Comparison of ENCODE assay signal across 26 cellular contexts in genomic region chr10:22833353-22833752, GRCh38.
"Had no signal": no experiment of that assay in that cellular context is flagged by ENCODE, and none has a peak within 500 bp of the region (broad histone marks: within the 10 kb centered on the region; RNA-seq: fewer than 3 reads in every experiment).

No MANE protein-coding gene starts in this region.

- H3K27ac ChIP-seq: gastroesophageal sphincter, hepatocyte, thyroid gland, upper lobe of left lung, vagina, WERI-Rb-1 had no signal

- DNase-seq: activated CD4-positive, alpha-beta memory T cell treated with anti-CD3 and anti-CD28 coated beads for 36 hours; activated CD4-positive, alpha-beta T cell treated with anti-CD3 and anti-CD28 coated beads, Interleukin-2, amount 10 ng/mL, durations not matched to agents 24 days and 14 days; activated CD8-positive, alpha-beta memory T cell treated with anti-CD3 and anti-CD28 coated beads, Interleukin-2, amount 50 U/mL, for 48 hours; activated gamma-delta T cell; activated naive CD4-positive, alpha-beta T cell treated with anti-CD3 and anti-CD28 coated beads, Interleukin-2, amount 50 U/mL, for 16 hours; activated T-cell treated with anti-CD3 and anti-CD28 coated beads, Interleukin-2, amount 50 U/mL, for 24 hours; amniotic stem cell; effector memory CD8-positive, alpha-beta T cell; erythroblast; left colon; natural killer cell; posterior cingulate gyrus; right cardiac atrium; stimulated activated CD4-positive, alpha-beta T cell treated with anti-CD3 and anti-CD28 coated beads, Interleukin-12 subunit alpha, Interleukin-12 subunit beta, amount 100 ng/mL, for 4 hours; stimulated activated CD4-positive, alpha-beta T cell treated with anti-CD3 and anti-CD28 coated beads, Interleukin-4, amount 100 ng/mL, for 1 hour; T-helper 9 cell; thyroid gland; upper lobe of left lung; WERI-Rb-1 had no signal

- H3K4me1 ChIP-seq: gastroesophageal sphincter, thyroid gland, vagina had no signal

- ATAC-seq: activated CD4-positive, CD25-positive, alpha-beta regulatory T cell treated with anti-CD3 and anti-CD28 coated beads, Interleukin-2, amount 50 U/mL, for 24 hours; effector memory CD8-positive, alpha-beta T cell; gastroesophageal sphincter; left colon; natural killer cell; right cardiac atrium had no signal

- H3K9me3 ChIP-seq: gastroesophageal sphincter, thyroid gland, upper lobe of left lung, vagina had no signal

- H3K4me3 ChIP-seq: gastroesophageal sphincter, hepatocyte, thyroid gland, upper lobe of left lung, vagina had no signal

- H3K36me3 ChIP-seq: gastroesophageal sphincter, thyroid gland, upper lobe of left lung, vagina, WERI-Rb-1 had no signal

- H3K79me2 ChIP-seq: hepatocyte had no signal

- H2AFZ ChIP-seq: hepatocyte had no signal

- H3K27me3 ChIP-seq: gastroesophageal sphincter, hepatocyte, thyroid gland, upper lobe of left lung, vagina had no signal

- FAIRE-seq: colon, keratinocyte, TTC549 had no signal
